In genomic region chr1:203273869-203274602, GRCh38 we compare ENCODE assay signal across 8 cellular contexts. TPM values are rescaled to one million over a fixed set of nuclear protein-coding genes. Genes with fewer than 3 reads are reported as not detected.
DNase-seq lines count a peak whose midpoint lies in the region; ATAC-seq and TF ChIP-seq lines count a peak whose summit lies in the region.

No MANE protein-coding gene starts in this region.

- no peak overlapping the region for H3K4me2 ChIP-seq in mesenchymal stem cell (ENCODE audit: low read length, poor library complexity, severe bottlenecking)

- no peak overlapping the region for H4K8ac ChIP-seq in mesenchymal stem cell (ENCODE audit: low read length)

- H2BK5ac ChIP-seq in mesenchymal stem cell (ENCODE audit: low read depth, low read length, poor library complexity, severe bottlenecking), result no peak overlapping the region

- H3K27me3 Mint-ChIP-seq in CD4-positive, CD25-positive, alpha-beta regulatory T cell, result no peaks in the 10 kb centered on the region
- no peaks in the 10 kb centered on the region for H3K27me3 Mint-ChIP-seq in activated naive CD8-positive, alpha-beta T cell treated with anti-CD3 and anti-CD28 coated beads for 36 hours

- H3K36me3 ChIP-seq in CD4-positive, CD25-positive, alpha-beta regulatory T cell (ENCODE audit: control insufficient read depth, insufficient read depth, low read length), result no peaks in the 10 kb centered on the region
- no peaks in the 10 kb centered on the region for H3K36me3 ChIP-seq in mesenchymal stem cell (ENCODE audit: control insufficient read depth in 1 of 2, insufficient read depth in 2 of 2, low read depth in 1 of 2, low read length in 2 of 2)
- H3K36me3 ChIP-seq in uterus, result no peaks in the 10 kb centered on the region

- no peak overlapping the region for H3K23ac ChIP-seq in mesenchymal stem cell (ENCODE audit: low read length in 2 of 2)

- H2BK12ac ChIP-seq in mesenchymal stem cell (ENCODE audit: low read length in 2 of 2), result peak overlapping the region in 1 of 2 experiments; percentile 39

- H3K18ac ChIP-seq in mesenchymal stem cell (ENCODE audit: low read depth in 1 of 2, low read length in 2 of 2), result peak overlapping the region in 1 of 2 experiments; percentile 54

- no peak overlapping the region for H2AFZ ChIP-seq in mesenchymal stem cell (ENCODE audit: low read depth, low read length)

- no peak overlapping the region for H2AK5ac ChIP-seq in mesenchymal stem cell (ENCODE audit: low read length, severe bottlenecking)

- 82% methylated on average over 8 of the region's 12 CpGs for WGBS in mesenchymal stem cell

- H3K79me1 ChIP-seq in mesenchymal stem cell (replicated peaks; ENCODE audit: low read length, poor library complexity, severe bottlenecking), result no peaks in the 10 kb centered on the region

- no peaks in the 10 kb centered on the region for H3K9me3 ChIP-seq in CD4-positive, CD25-positive, alpha-beta regulatory T cell (ENCODE audit: control insufficient read depth in 2 of 2, low read length in 2 of 2)
- no peaks in the 10 kb centered on the region for H3K9me3 ChIP-seq in mesenchymal stem cell (ENCODE audit: control insufficient read depth, low read length)
- H3K9me3 ChIP-seq in uterus, result no peaks in the 10 kb centered on the region

- TF ChIP-seq CTCF in uterus (IDR thresholded peaks at IDR 0.05), result no peak

- H3K9ac ChIP-seq in mesenchymal stem cell (ENCODE audit: low read length), result peak overlapping the region; percentile 39

- peak overlapping the region; percentile 78 for H3K27ac ChIP-seq in CD4-positive, CD25-positive, alpha-beta regulatory T cell (ENCODE audit: insufficient read depth, low read length, poor library complexity, severe bottlenecking)
- H3K27ac ChIP-seq in mesenchymal stem cell (ENCODE audit: low read length, poor library complexity, severe bottlenecking) (no peak overlapping the region), uterus (peak overlapping the region; percentile 56 to 96)

- H3K4me1 ChIP-seq in CD4-positive, CD25-positive, alpha-beta regulatory T cell (ENCODE audit: control insufficient read depth, insufficient read depth, low read length, poor library complexity, severe bottlenecking), result peaks cover 59% of the 10 kb centered on the region
- H3K4me1 ChIP-seq in mesenchymal stem cell (ENCODE audit: control insufficient read depth, insufficient read depth, low read depth, low read length), result peaks cover 19% of the 10 kb centered on the region
- peaks cover 16 to 20% of the 10 kb centered on the region in 2 donors for H3K4me1 ChIP-seq in uterus

- H4K91ac ChIP-seq in mesenchymal stem cell (ENCODE audit: low read length), result no peak overlapping the region

- no peaks in the 10 kb centered on the region for H3K27me3 ChIP-seq in CD4-positive, CD25-positive, alpha-beta regulatory T cell (ENCODE audit: control insufficient read depth, insufficient read depth, low read length)
- H3K27me3 ChIP-seq in mesenchymal stem cell (ENCODE audit: control insufficient read depth in 1 of 2, insufficient read depth in 1 of 2, low read length in 2 of 2) (peaks cover 8 to 10% of the 10 kb centered on the region in 2 experiments), uterus (no peaks in the 10 kb centered on the region)

- no peak for ATAC-seq in CD4-positive, CD25-positive, alpha-beta regulatory T cell (ENCODE audit: low read depth in 2 of 2)
- ATAC-seq in HG02870 (IDR thresholded peaks at IDR 0.05; ENCODE audit: unreplicated experiment) (peak; percentile 10), HG03108 (IDR thresholded peaks at IDR 0.05; ENCODE audit: unreplicated experiment) (no peak)

- H3K4me3 ChIP-seq in CD4-positive, CD25-positive, alpha-beta regulatory T cell (ENCODE audit: low read depth, low read length), result peak overlapping the region; percentile 59
- H3K4me3 ChIP-seq in mesenchymal stem cell (ENCODE audit: insufficient read depth in 1 of 2, low read depth in 1 of 2, low read length in 2 of 2) (no peak overlapping the region), uterus (no peak overlapping the region)

- H3K14ac ChIP-seq in mesenchymal stem cell (ENCODE audit: low read length in 2 of 2), result peak overlapping the region in 1 of 2 experiments; percentile 35

- peaks cover 6 to 75% (median 35%) of the 10 kb centered on the region in 4 donors for H3K4me1 Mint-ChIP-seq in CD4-positive, CD25-positive, alpha-beta regulatory T cell
- peaks cover 60% of the 10 kb centered on the region for H3K4me1 Mint-ChIP-seq in activated naive CD8-positive, alpha-beta T cell treated with anti-CD3 and anti-CD28 coated beads for 36 hours

- no peaks in the 10 kb centered on the region for H3K36me3 Mint-ChIP-seq in CD4-positive, CD25-positive, alpha-beta regulatory T cell
- H3K36me3 Mint-ChIP-seq in activated naive CD8-positive, alpha-beta T cell treated with anti-CD3 and anti-CD28 coated beads for 36 hours, result no peaks in the 10 kb centered on the region

- no peak for TF ChIP-seq POLR2A in uterus (IDR thresholded peaks at IDR 0.05)

- intact Hi-C loops in uterus (cut with DNase I; ENCODE audit: low total_unique reads), result loop anchor here (5.0 kb wide), 3 partner anchors 33 to 213 kb away; partner anchors contain the start of gene BTG2

- no peak overlapping the region for H3K4ac ChIP-seq in mesenchymal stem cell (ENCODE audit: low read depth in 1 of 2, low read length in 2 of 2)

- DNase-seq in CD4-positive, CD25-positive, alpha-beta regulatory T cell, result peak in 1 of 3 donors; percentile 45
- DNase-seq in activated naive CD8-positive, alpha-beta T cell treated with anti-CD3 and anti-CD28 coated beads for 36 hours, result no peak
- DNase-seq in mesenchymal stem cell, result no peak
- peak; percentile 46 to 48 for DNase-seq in uterus
- no peak for DNase-seq in activated effector memory CD4-positive, alpha-beta T cell treated with anti-CD3 and anti-CD28 coated beads, Interleukin-2, amount 50 U/mL, for 16 hours
- DNase-seq in GM19240 (ENCODE audit: insufficient read length, low spot score), result no peak

- H3K9me3 Mint-ChIP-seq in CD4-positive, CD25-positive, alpha-beta regulatory T cell, result no peaks in the 10 kb centered on the region
- no peaks in the 10 kb centered on the region for H3K9me3 Mint-ChIP-seq in activated naive CD8-positive, alpha-beta T cell treated with anti-CD3 and anti-CD28 coated beads for 36 hours

- peak overlapping the region; percentile 87 to 93 (median 88) for H3K27ac Mint-ChIP-seq in CD4-positive, CD25-positive, alpha-beta regulatory T cell
- H3K27ac Mint-ChIP-seq in activated naive CD8-positive, alpha-beta T cell treated with anti-CD3 and anti-CD28 coated beads for 36 hours, result peak overlapping the region; percentile 84

- no peak overlapping the region for H2BK120ac ChIP-seq in mesenchymal stem cell (ENCODE audit: low read depth, low read length)

- peak overlapping the region; percentile 15 for H2BK15ac ChIP-seq in mesenchymal stem cell (ENCODE audit: low read depth, poor library complexity, severe bottlenecking)

- peak overlapping the region; percentile 72 to 85 (median 82) for H3K4me3 Mint-ChIP-seq in CD4-positive, CD25-positive, alpha-beta regulatory T cell
- peak overlapping the region; percentile 79 for H3K4me3 Mint-ChIP-seq in activated naive CD8-positive, alpha-beta T cell treated with anti-CD3 and anti-CD28 coated beads for 36 hours

RNA-seq across cellular contexts. Expression of gene BTG2, which starts 31.3 kb away (rescaled TPM):
- total RNA-seq in CD4-positive, CD25-positive, alpha-beta regulatory T cell, result 1,002 TPM
- polyA plus RNA-seq in CD4-positive, CD25-positive, alpha-beta regulatory T cell, result 100 to 1,000 TPM; 153 to 176 (median 165) TPM
- 10 to 100 TPM; 74.7 to 81.2 TPM for total RNA-seq in activated naive CD8-positive, alpha-beta T cell treated with anti-CD3 and anti-CD28 coated beads for 36 hours
- polyA plus RNA-seq in mesenchymal stem cell (2013, experiment 1 of 2), result 23.3 TPM
- 22.9 TPM for polyA plus RNA-seq in mesenchymal stem cell (2013, experiment 2 of 2)
- total RNA-seq in uterus, result 10 to 100 TPM; 14.6 to 95.9 (median 56.5) TPM

RNA-seq across cellular contexts. Expression of gene CHIT1, which starts 44.6 kb away (rescaled TPM):
- total RNA-seq in CD4-positive, CD25-positive, alpha-beta regulatory T cell, result 0.17 TPM
- not detected for polyA plus RNA-seq in CD4-positive, CD25-positive, alpha-beta regulatory T cell
- total RNA-seq in activated naive CD8-positive, alpha-beta T cell treated with anti-CD3 and anti-CD28 coated beads for 36 hours, result under 1 TPM; 0.21 to 0.56 TPM
- polyA plus RNA-seq in mesenchymal stem cell (2013, experiment 1 of 2), result under 0.01 TPM
- polyA plus RNA-seq in mesenchymal stem cell (2013, experiment 2 of 2), result not detected
- total RNA-seq in uterus, result under 1 TPM in 2 of 4 donors, not detected in 2; 0.07 to 0.77 TPM

Comparison
In these comparisons a context has a peak if more than half of its experiments do, and no peak if none do; other contexts are left out.
1. DNase-seq: peak in uterus (2 of 2); none in activated naive CD8-positive, alpha-beta T cell treated with anti-CD3 and anti-CD28 coated beads for 36 hours (single experiment), mesenchymal stem cell (single experiment), activated effector memory CD4-positive, alpha-beta T cell treated with anti-CD3 and anti-CD28 coated beads, Interleukin-2, amount 50 U/mL, for 16 hours (single experiment) and GM19240 (single experiment).
2. RNA of gene BTG2, which starts 31.3 kb away (total RNA-seq): 1,002 TPM in CD4-positive, CD25-positive, alpha-beta regulatory T cell (single experiment); 74.7 to 81.2 TPM in activated naive CD8-positive, alpha-beta T cell treated with anti-CD3 and anti-CD28 coated beads for 36 hours and 14.6 to 95.9 TPM in uterus; every median in the first group is over 10 times any median in the second.